Comparison of ENCODE assay signal across 9 cellular contexts in the genomic region with DNA sequence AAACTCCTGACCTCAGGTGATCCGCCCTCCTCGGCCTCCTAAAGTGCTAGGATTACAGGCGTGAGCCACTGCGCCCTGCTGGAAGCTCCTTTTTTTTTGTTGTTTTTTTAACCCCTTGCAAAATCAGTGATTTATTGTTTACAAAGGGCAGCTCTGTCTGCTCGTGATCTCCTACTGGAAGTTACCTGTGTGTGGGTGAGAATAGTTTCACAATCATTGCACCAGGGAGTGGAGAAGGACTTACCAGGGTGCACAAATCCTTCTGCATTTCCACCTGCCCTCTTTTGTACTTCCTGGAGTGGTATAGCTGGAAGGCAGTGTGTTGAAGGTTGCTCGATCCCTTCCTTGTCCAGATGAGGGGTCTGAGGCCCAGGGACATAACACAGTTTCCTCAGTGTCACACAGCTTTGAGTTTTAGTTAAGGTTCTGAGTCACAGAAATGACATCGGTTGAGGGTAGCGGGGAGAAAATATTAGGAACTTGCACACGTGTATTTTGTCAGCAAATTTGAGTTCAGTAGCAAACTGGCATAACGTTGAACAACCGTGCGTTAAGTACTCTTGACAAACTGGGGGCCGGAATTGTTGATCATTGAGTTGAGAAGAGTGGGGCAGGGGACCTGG. TPM values are rescaled to one million over a fixed set of nuclear protein-coding genes. Genes with fewer than 3 reads are reported as not detected.
DNase-seq lines count a peak whose midpoint lies in the region; FAIRE-seq and TF ChIP-seq lines count a peak whose summit lies in the region.
"Had no signal": no experiment of that assay in that cellular context is flagged by ENCODE, and none has a peak within 500 bp of the region (broad histone marks: within the 10 kb centered on the region; RNA-seq: fewer than 3 reads in every experiment).

No MANE protein-coding gene starts in this region.

- intact Hi-C loops in adrenal gland (cut with DNase I) = no loop called here

- H3K4me1 Mint-ChIP-seq in activated T-cell treated with anti-CD3 and anti-CD28 coated beads, Interleukin-2, amount 50 U/mL, for 24 hours (ENCODE audit: low read depth) = peaks cover 53% of the 10 kb centered on the region

- FAIRE-seq in GM12892 (lab: Jason Lieb, UNC) = no peak

- TF ChIP-seq CTCF in adrenal gland (IDR thresholded peaks at IDR 0.05) (no peak), liver (IDR thresholded peaks at IDR 0.05; ENCODE audit: low read depth, low read length, missing input control) (peak; percentile 10)

- H3K4me3 Mint-ChIP-seq in activated T-cell treated with anti-CD3 and anti-CD28 coated beads, Interleukin-2, amount 50 U/mL, for 24 hours = no peak overlapping the region

- no peaks in the 10 kb centered on the region for H3K36me3 ChIP-seq in adrenal gland (replicated peaks in 1 of 2)
- no peaks in the 10 kb centered on the region for H3K36me3 ChIP-seq in liver (ENCODE audit: control insufficient read depth in 4 of 4, insufficient read depth in 3 of 4, low read depth in 1 of 4, low read length in 3 of 4)
- H3K36me3 ChIP-seq: neutrophil had no signal

- peaks cover 5% of the 10 kb centered on the region for H3K36me3 Mint-ChIP-seq in activated T-cell treated with anti-CD3 and anti-CD28 coated beads, Interleukin-2, amount 50 U/mL, for 24 hours (ENCODE audit: low read depth)

- H3K27me3 Mint-ChIP-seq in activated T-cell treated with anti-CD3 and anti-CD28 coated beads, Interleukin-2, amount 50 U/mL, for 24 hours = no peaks in the 10 kb centered on the region

- H3K4me1 ChIP-seq in adrenal gland (replicated peaks in 1 of 2) (peaks cover 30 to 34% of the 10 kb centered on the region in 2 donors), liver (ENCODE audit: control insufficient read depth in 4 of 4, insufficient read depth in 4 of 4, low read length in 3 of 4) (peaks cover 5 to 16% (median 12%) of the 10 kb centered on the region in 4 donors)

- TF ChIP-seq RAD21 in liver (IDR thresholded peaks at IDR 0.05) = peak; percentile 68 to 69

- TF ChIP-seq POLR2A in adrenal gland (IDR thresholded peaks at IDR 0.05) (no peak), GM12892 (IDR thresholded peaks at IDR 0.05; ENCODE audit: low read depth, low read length) (no peak)

- H3K9me3 ChIP-seq in adrenal gland (replicated peaks in 1 of 3) (no peaks in the 10 kb centered on the region), liver (ENCODE audit: control insufficient read depth in 4 of 4, low read length in 3 of 4) (no peaks in the 10 kb centered on the region)
- H3K9me3 ChIP-seq: neutrophil had no signal

- DNase-seq in activated T-cell treated with anti-CD3 and anti-CD28 coated beads, Interleukin-2, amount 50 U/mL, for 24 hours = no peak
- no peak for DNase-seq in activated T-cell treated with anti-CD3 and anti-CD28 coated beads, Interleukin-2, amount 50 U/mL, for 48 hours
- peak in 1 of 7 donors; percentile 9 for DNase-seq in adrenal gland
- no peak for DNase-seq in NOMO-1 (lab: John Stamatoyannopoulos, UW; ENCODE audit: unreplicated experiment in 2 of 2)
- DNase-seq in NCI-H82 treated with DMSO at 0.1 percent for 48 hours (lab: John Stamatoyannopoulos, UW; ENCODE audit: unreplicated experiment) = no peak
- no peak for DNase-seq in GM12892 (ENCODE audit: insufficient read length)

- 61 to 65% (median 62%) methylated on average over 13 of the region's 13 CpGs for WGBS in adrenal gland, 4 donors
- WGBS in liver = 46% methylated on average over 13 of the region's 13 CpGs

- H3K27me3 ChIP-seq in adrenal gland (no peaks in the 10 kb centered on the region), liver (ENCODE audit: control insufficient read depth in 4 of 4, insufficient read depth in 4 of 4, low read length in 3 of 4) (no peaks in the 10 kb centered on the region)
- H3K27me3 ChIP-seq: neutrophil had no signal

- H3K4me3 ChIP-seq in adrenal gland (no peak overlapping the region), liver (ENCODE audit: low read depth in 1 of 3, low read length in 3 of 3) (no peak overlapping the region)

- peak overlapping the region; percentile 45 to 82 (median 75) for H3K27ac ChIP-seq in adrenal gland
- peak overlapping the region; percentile 75 to 93 for H3K27ac ChIP-seq in liver (ENCODE audit: low read depth in 1 of 2, low read length in 2 of 2)
- H3K27ac ChIP-seq in temporal lobe (ENCODE audit: low read depth, low read length) = peak overlapping the region; percentile 75
- H3K27ac ChIP-seq: neutrophil had no signal

- H3K27ac Mint-ChIP-seq in activated T-cell treated with anti-CD3 and anti-CD28 coated beads, Interleukin-2, amount 50 U/mL, for 24 hours = peak overlapping the region; percentile 90

- H3K9ac ChIP-seq in liver (ENCODE audit: low read depth in 1 of 2, low read length in 2 of 2) = no peak overlapping the region

- no peaks in the 10 kb centered on the region for H3K9me3 Mint-ChIP-seq in activated T-cell treated with anti-CD3 and anti-CD28 coated beads, Interleukin-2, amount 50 U/mL, for 24 hours

TF ChIP-seq in liver, 16 proteins besides CTCF, POLR2A, EP300 and RAD21:
- peak; percentile 70 to 89 for TF ChIP-seq EGR1 (IDR thresholded peaks at IDR 0.05; ENCODE audit: low read depth in 2 of 2)
- TF ChIP-seq FOXA2 (IDR thresholded peaks at IDR 0.05) = peak; percentile 76
- no peak for TF ChIP-seq FOXA1 (IDR thresholded peaks at IDR 0.05)
- no peak for TF ChIP-seq NR2F2 (IDR thresholded peaks at IDR 0.05)
- TF ChIP-seq, protein P1, sequence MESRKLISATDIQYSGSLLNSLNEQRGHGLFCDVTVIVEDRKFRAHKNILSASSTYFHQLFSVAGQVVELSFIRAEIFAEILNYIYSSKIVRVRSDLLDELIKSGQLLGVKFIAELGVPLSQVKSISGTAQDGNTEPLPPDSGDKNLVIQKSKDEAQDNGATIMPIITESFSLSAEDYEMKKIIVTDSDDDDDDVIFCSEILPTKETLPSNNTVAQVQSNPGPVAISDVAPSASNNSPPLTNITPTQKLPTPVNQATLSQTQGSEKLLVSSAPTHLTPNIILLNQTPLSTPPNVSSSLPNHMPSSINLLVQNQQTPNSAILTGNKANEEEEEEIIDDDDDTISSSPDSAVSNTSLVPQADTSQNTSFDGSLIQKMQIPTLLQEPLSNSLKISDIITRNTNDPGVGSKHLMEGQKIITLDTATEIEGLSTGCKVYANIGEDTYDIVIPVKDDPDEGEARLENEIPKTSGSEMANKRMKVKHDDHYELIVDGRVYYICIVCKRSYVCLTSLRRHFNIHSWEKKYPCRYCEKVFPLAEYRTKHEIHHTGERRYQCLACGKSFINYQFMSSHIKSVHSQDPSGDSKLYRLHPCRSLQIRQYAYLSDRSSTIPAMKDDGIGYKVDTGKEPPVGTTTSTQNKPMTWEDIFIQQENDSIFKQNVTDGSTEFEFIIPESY (IDR thresholded peaks at IDR 0.05) = peak; percentile 46
- TF ChIP-seq RXRA (IDR thresholded peaks at IDR 0.05) = peak; percentile 92
- TF ChIP-seq GABPA (IDR thresholded peaks at IDR 0.05 in 1 of 2, conservative IDR thresholded peaks at IDR 0.05 in 1 of 2) = no peak
- TF ChIP-seq, protein P2, sequence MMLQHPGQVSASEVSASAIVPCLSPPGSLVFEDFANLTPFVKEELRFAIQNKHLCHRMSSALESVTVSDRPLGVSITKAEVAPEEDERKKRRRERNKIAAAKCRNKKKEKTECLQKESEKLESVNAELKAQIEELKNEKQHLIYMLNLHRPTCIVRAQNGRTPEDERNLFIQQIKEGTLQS (IDR thresholded peaks at IDR 0.05) = peak; percentile 47
- TF ChIP-seq YY1 (IDR thresholded peaks at IDR 0.05) = no peak
- TF ChIP-seq JUND (IDR thresholded peaks at IDR 0.05) = peak; percentile 33 to 59
- no peak for TF ChIP-seq TAF1 (conservative IDR thresholded peaks at IDR 0.05)
- TF ChIP-seq, protein P3, sequence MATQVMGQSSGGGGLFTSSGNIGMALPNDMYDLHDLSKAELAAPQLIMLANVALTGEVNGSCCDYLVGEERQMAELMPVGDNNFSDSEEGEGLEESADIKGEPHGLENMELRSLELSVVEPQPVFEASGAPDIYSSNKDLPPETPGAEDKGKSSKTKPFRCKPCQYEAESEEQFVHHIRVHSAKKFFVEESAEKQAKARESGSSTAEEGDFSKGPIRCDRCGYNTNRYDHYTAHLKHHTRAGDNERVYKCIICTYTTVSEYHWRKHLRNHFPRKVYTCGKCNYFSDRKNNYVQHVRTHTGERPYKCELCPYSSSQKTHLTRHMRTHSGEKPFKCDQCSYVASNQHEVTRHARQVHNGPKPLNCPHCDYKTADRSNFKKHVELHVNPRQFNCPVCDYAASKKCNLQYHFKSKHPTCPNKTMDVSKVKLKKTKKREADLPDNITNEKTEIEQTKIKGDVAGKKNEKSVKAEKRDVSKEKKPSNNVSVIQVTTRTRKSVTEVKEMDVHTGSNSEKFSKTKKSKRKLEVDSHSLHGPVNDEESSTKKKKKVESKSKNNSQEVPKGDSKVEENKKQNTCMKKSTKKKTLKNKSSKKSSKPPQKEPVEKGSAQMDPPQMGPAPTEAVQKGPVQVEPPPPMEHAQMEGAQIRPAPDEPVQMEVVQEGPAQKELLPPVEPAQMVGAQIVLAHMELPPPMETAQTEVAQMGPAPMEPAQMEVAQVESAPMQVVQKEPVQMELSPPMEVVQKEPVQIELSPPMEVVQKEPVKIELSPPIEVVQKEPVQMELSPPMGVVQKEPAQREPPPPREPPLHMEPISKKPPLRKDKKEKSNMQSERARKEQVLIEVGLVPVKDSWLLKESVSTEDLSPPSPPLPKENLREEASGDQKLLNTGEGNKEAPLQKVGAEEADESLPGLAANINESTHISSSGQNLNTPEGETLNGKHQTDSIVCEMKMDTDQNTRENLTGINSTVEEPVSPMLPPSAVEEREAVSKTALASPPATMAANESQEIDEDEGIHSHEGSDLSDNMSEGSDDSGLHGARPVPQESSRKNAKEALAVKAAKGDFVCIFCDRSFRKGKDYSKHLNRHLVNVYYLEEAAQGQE (IDR thresholded peaks at IDR 0.05) = peak; percentile 32
- peak; percentile 71 for TF ChIP-seq SP1 (IDR thresholded peaks at IDR 0.05)
- peak; percentile 66 to 83 for TF ChIP-seq HNF4A (conservative IDR thresholded peaks at IDR 0.05)
- TF ChIP-seq, protein P4, sequence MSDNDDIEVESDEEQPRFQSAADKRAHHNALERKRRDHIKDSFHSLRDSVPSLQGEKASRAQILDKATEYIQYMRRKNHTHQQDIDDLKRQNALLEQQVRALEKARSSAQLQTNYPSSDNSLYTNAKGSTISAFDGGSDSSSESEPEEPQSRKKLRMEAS (IDR thresholded peaks at IDR 0.05) = peak; percentile 64
- TF ChIP-seq HNF4G (IDR thresholded peaks at IDR 0.05) = no peak
TF ChIP-seq in liver: peak in this region for 10.

RNA-seq across cellular contexts. Expression of a gene that starts 11.3 kb away (rescaled TPM):
- total RNA-seq in adrenal gland (10 to 100 TPM; 24.6 to 38.1 (median 28.8) TPM), liver (10 to 100 TPM; 12.1 to 21.7 TPM), temporal lobe (32.5 TPM)
- polyA plus RNA-seq in adrenal gland (10 to 100 TPM; 13.1 to 20.1 (median 18.7) TPM), liver (1 to 10 TPM; 3.4 to 5.0 TPM)
- 20.9 TPM for polyA plus RNA-seq in GM12892 (2012; ENCODE audit: missing spikeins)
